In genomic region chr14:68968051-68968450, GRCh38 we compare ENCODE assay signal across 10 cellular contexts. TPM values are rescaled to one million over a fixed set of nuclear protein-coding genes. Genes with fewer than 3 reads are reported as not detected.
A peak's percentile ranks its signal among the peaks of the same experiment; 100 is the strongest.
DNase-seq lines count a peak whose midpoint lies in the region; ATAC-seq and TF ChIP-seq lines count a peak whose summit lies in the region.
"Had no signal": no experiment of that assay in that cellular context is flagged by ENCODE, and none has a peak within 500 bp of the region (broad histone marks: within the 10 kb centered on the region; RNA-seq: fewer than 3 reads in every experiment).

No MANE protein-coding gene starts in this region.

- dilution Hi-C loops in mammary epithelial cell (cut with HindIII; ENCODE audit: low sequenced_read_pairs), result loop anchor here (10.0 kb wide), 1 partner anchor 127 kb away; no protein-coding TSS in a partner anchor

- H3K4me1 ChIP-seq in mammary epithelial cell (ENCODE audit: insufficient read depth, low read length), result peaks cover 99% of the 10 kb centered on the region

- WGBS in mammary epithelial cell (ENCODE audit: low coverage, missing lambda C conversion rate), result 35% methylated on average over 7 of the region's 8 CpGs

- no peaks in the 10 kb centered on the region for H3K9me3 ChIP-seq in mammary epithelial cell (replicated peaks; ENCODE audit: insufficient read depth, low read length)

- H3K9ac ChIP-seq in mammary epithelial cell (ENCODE audit: insufficient read depth, low read length), result no peak overlapping the region

- BruUV-seq in mammary epithelial cell (replicated peaks; lab: Mats Ljungman, UMichigan), result no TSS peak

- peaks cover 100% of the 10 kb centered on the region for H3K79me2 ChIP-seq in mammary epithelial cell (ENCODE audit: insufficient read depth, low read length)

- CTCF ChIA-PET in mammary epithelial cell (lab: Charles Lee; ENCODE audit: low non-redundant PET), result no interaction called here

- intact Hi-C loops in mammary epithelial cell (cut with micrococcal nuclease), result no loop called here

- no peaks in the 10 kb centered on the region for H3K27me3 ChIP-seq in mammary epithelial cell (ENCODE audit: insufficient read depth, low read length)

- peaks cover 35% of the 10 kb centered on the region for H3K36me3 ChIP-seq in mammary epithelial cell (ENCODE audit: insufficient read depth, low read length)

- DNase-seq in COLO668 (lab: John Stamatoyannopoulos, UW; ENCODE audit: unreplicated experiment), result peak; percentile 68
- peak; percentile 65 to 74 for DNase-seq in activated CD4-positive, alpha-beta T cell treated with anti-CD3 and anti-CD28 coated beads for 4 hours
- no peak for DNase-seq in mammary epithelial cell
- peak; percentile 24 to 25 for DNase-seq in stimulated activated CD4-positive, alpha-beta T cell treated with anti-CD3 and anti-CD28 coated beads, Interleukin-15, amount 100 ng/mL, for 48 hours (ENCODE audit: low read depth in 2 of 2)
- DNase-seq in midbrain (lab: John Stamatoyannopoulos, UW), result no peak
- no peak for DNase-seq in DMS79 (lab: John Stamatoyannopoulos, UW)
- DNase-seq in NCI-H2029 (lab: John Stamatoyannopoulos, UW), result no peak
- DNase-seq: HCEC 1CT, NCI-H526 treated with DMSO at 0.1 percent for 48 hours had no signal

- no peak for TF ChIP-seq CTCF in mammary epithelial cell (conservative IDR thresholded peaks at IDR 0.05 in 1 of 2, IDR thresholded peaks at IDR 0.05 in 1 of 2; ENCODE audit: extremely low read depth in 1 of 2, insufficient read depth in 1 of 2, low read depth in 1 of 2, low read length in 2 of 2)

- in situ Hi-C loops in mammary epithelial cell (cut with MboI; ENCODE audit: low sequenced_read_pairs in 2 of 2), result no loop called here

- no peak overlapping the region for H2AFZ ChIP-seq in mammary epithelial cell (ENCODE audit: low read depth, low read length)

- H3K27ac ChIP-seq in mammary epithelial cell (ENCODE audit: insufficient read depth, low read depth, low read length), result no peak overlapping the region

- no peak for ATAC-seq in HG03097 (IDR thresholded peaks at IDR 0.05; ENCODE audit: low FRiP score, unreplicated experiment)

- H4K20me1 ChIP-seq in mammary epithelial cell (ENCODE audit: insufficient read depth, low read length), result peaks cover 45% of the 10 kb centered on the region

- peak overlapping the region; percentile 43 for H3K4me2 ChIP-seq in mammary epithelial cell (ENCODE audit: insufficient read depth, low read depth, low read length)

- H3K4me3 ChIP-seq in mammary epithelial cell (replicated peaks in 1 of 3; ENCODE audit: insufficient read depth in 1 of 3, low read depth in 2 of 3, low read length in 3 of 3), result no peak overlapping the region

RNA-seq across cellular contexts. Expression of gene ACTN1, which starts 11.1 kb away (rescaled TPM):
- 1,000 to 10,000 TPM in 1 of 2 donors, 100 to 1,000 TPM in 1; 841 to 1,322 TPM for total RNA-seq in mammary epithelial cell
- 813 TPM for polyA plus RNA-seq in mammary epithelial cell
- 1,325 TPM for polyA minus RNA-seq in mammary epithelial cell

Comparison
In these comparisons a context has a peak if more than half of its experiments do, and no peak if none do; other contexts are left out.
1. DNase-seq: peak in COLO668 (single experiment), activated CD4-positive, alpha-beta T cell treated with anti-CD3 and anti-CD28 coated beads for 4 hours (2 of 2) and stimulated activated CD4-positive, alpha-beta T cell treated with anti-CD3 and anti-CD28 coated beads, Interleukin-15, amount 100 ng/mL, for 48 hours (2 of 2); none in mammary epithelial cell (single experiment), midbrain (single experiment), DMS79 (single experiment) and NCI-H2029 (single experiment).